In the genomic region with DNA sequence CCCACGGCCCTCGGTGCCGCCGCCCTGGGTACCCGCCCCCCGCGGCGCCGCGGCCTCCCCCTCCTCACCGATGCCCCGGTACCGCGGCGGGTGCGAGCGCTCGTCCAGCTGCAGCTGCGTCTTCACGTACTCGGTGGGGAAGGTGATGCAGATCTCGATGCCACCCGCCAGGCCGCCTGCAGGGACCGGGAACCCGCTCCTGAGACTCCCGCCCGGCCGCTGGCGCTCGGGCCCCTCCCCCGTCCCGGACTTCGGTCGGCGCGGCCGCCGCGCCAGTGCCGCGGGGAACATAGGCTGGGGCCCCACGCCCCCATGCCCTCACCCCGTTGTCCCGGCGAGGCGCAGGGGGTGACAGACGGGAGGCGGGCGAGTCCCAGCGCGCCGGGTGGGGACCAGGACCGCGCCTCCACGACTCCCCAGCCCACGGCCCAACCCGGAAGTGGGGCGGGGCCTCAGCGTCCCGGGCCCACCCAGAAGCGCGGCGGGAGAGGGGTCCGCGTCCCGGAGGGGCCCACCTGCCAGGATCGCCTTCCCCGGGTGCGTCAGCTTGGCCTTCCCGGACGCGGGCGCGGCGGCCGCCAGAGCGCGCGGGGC, we compare ENCODE assay signal across 8 cellular contexts. TPM values are rescaled to one million over a fixed set of nuclear protein-coding genes. Genes with fewer than 3 reads are reported as not detected.
DNase-seq lines count a peak whose midpoint lies in the region; ATAC-seq and TF ChIP-seq lines count a peak whose summit lies in the region.

No MANE protein-coding gene starts in this region.

- intact Hi-C loops in esophagus muscularis mucosa (cut with DNase I), result loop anchor here (5.0 kb wide), 2 partner anchors 36 to 254 kb away; a partner anchor contains a TSS
- intact Hi-C loops in uterus (cut with DNase I; ENCODE audit: low total_unique reads), result no loop called here

- no peak for TF ChIP-seq EP300 in esophagus muscularis mucosa (IDR thresholded peaks at IDR 0.05)

- H3K27ac ChIP-seq in KMS-11, result peak overlapping the region; percentile 45
- peak overlapping the region; percentile 90 to 97 (median 94) for H3K27ac ChIP-seq in esophagus muscularis mucosa (replicated peaks in 1 of 4)
- peak overlapping the region; percentile 82 to 94 for H3K27ac ChIP-seq in uterus

- H3K4me2 ChIP-seq in KMS-11, result peak overlapping the region; percentile 47; the same call in 1 of the 2 replicates

- H3K4me3 Mint-ChIP-seq in activated CD8-positive, alpha-beta T cell treated with anti-CD3 and anti-CD28 coated beads, Interleukin-2, amount 10 ng/mL, durations not matched to agents 7 days and 5 days, result peak overlapping the region; percentile 61
- peak overlapping the region in 5 of 10 donors; percentile 14 to 67 (median 49) for H3K4me3 Mint-ChIP-seq in naive thymus-derived CD8-positive, alpha-beta T cell

- no peaks in the 10 kb centered on the region for H3K36me3 ChIP-seq in KMS-11 (ENCODE audit: insufficient read depth)
- H3K36me3 ChIP-seq in esophagus muscularis mucosa, result peaks cover 0 to 12% (median under 1%) of the 10 kb centered on the region in 4 donors
- H3K36me3 ChIP-seq in uterus, result no peaks in the 10 kb centered on the region

- DNase-seq in GM10266 (ENCODE audit: extremely low spot score), result peak; percentile 82
- DNase-seq in activated CD8-positive, alpha-beta T cell treated with anti-CD3 and anti-CD28 coated beads, Interleukin-2, amount 10 ng/mL, durations not matched to agents 7 days and 5 days, result peak; percentile 61
- DNase-seq in esophagus muscularis mucosa (ENCODE audit: extremely low spot score), result no peak
- DNase-seq in naive thymus-derived CD8-positive, alpha-beta T cell, result peak; percentile 23 to 77 (median 60)
- DNase-seq in uterus, result peak in 1 of 2 donors; percentile 46
- DNase-seq in NCI-H226, result no peak

- CTCF ChIA-PET in activated CD8-positive, alpha-beta T cell treated with anti-CD3 and anti-CD28 coated beads, Interleukin-2, amount 10 ng/mL, durations not matched to agents 7 days and 5 days (lab: Charles Lee), result interaction anchor here (1.6 to 3.2 kb wide), 4 partner anchors 16 to 302 kb away, joined by 5 to 14 read pairs (median 12); a partner anchor contains a TSS

- WGBS in esophagus muscularis mucosa, result no CpG with 5 or more reads among the region's 80 CpGs

- no peaks in the 10 kb centered on the region for H4K20me1 ChIP-seq in KMS-11 (ENCODE audit: insufficient read depth)

- peak overlapping the region; percentile 62; the same call in 1 of the 2 replicates for H3K9ac ChIP-seq in KMS-11

- H3K4me3 ChIP-seq in KMS-11 (IDR thresholded peaks at IDR 0.05; ENCODE audit: insufficient read depth, low read depth, low read length) (no peak overlapping the region), esophagus muscularis mucosa (peak overlapping the region; percentile 83 to 98 (median 92)), uterus (peak overlapping the region; percentile 44 to 80)

- H2AFZ ChIP-seq in KMS-11 (ENCODE audit: low read depth), result peak overlapping the region; percentile 34; the same call in 1 of the 2 replicates

- H3K4me1 Mint-ChIP-seq in activated CD8-positive, alpha-beta T cell treated with anti-CD3 and anti-CD28 coated beads, Interleukin-2, amount 10 ng/mL, durations not matched to agents 7 days and 5 days (ENCODE audit: low read depth), result peaks cover 47% of the 10 kb centered on the region
- peaks cover 6 to 40% (median 34%) of the 10 kb centered on the region in 4 donors for H3K4me1 Mint-ChIP-seq in naive thymus-derived CD8-positive, alpha-beta T cell

- TF ChIP-seq POLR2A in esophagus muscularis mucosa (IDR thresholded peaks at IDR 0.05; ENCODE audit: low read depth) (no peak), uterus (IDR thresholded peaks at IDR 0.05) (no peak)

- H3K27me3 Mint-ChIP-seq in activated CD8-positive, alpha-beta T cell treated with anti-CD3 and anti-CD28 coated beads, Interleukin-2, amount 10 ng/mL, durations not matched to agents 7 days and 5 days (ENCODE audit: low read depth), result no peaks in the 10 kb centered on the region
- H3K27me3 Mint-ChIP-seq in naive thymus-derived CD8-positive, alpha-beta T cell, result no peaks in the 10 kb centered on the region

- H3K27me3 ChIP-seq in KMS-11 (ENCODE audit: insufficient read depth, low read depth) (no peaks in the 10 kb centered on the region), esophagus muscularis mucosa (no peaks in the 10 kb centered on the region), uterus (no peaks in the 10 kb centered on the region)

- H3K79me2 ChIP-seq in KMS-11 (ENCODE audit: insufficient read depth, low read depth), result peaks cover 7% of the 10 kb centered on the region; the same call in 1 of the 2 replicates

- POLR2A ChIA-PET in activated CD8-positive, alpha-beta T cell treated with anti-CD3 and anti-CD28 coated beads, Interleukin-2, amount 10 ng/mL, durations not matched to agents 7 days and 5 days (lab: Charles Lee), result interaction anchor here (1.4 to 1.8 kb wide), 2 partner anchors 34 to 301 kb away, joined by 4 to 5 read pairs; a partner anchor contains a TSS
- POLR2A ChIA-PET in naive thymus-derived CD8-positive, alpha-beta T cell (lab: Charles Lee), result interaction anchor here (0.9 to 2.7 kb wide), 6 partner anchors 9 to 270 kb away, joined by 3 to 14 read pairs (median 6); a partner anchor contains a TSS

- H3K4me1 ChIP-seq in KMS-11 (ENCODE audit: low read depth, poor library complexity, severe bottlenecking), result peaks cover 19% of the 10 kb centered on the region
- peaks cover 37 to 60% (median 56%) of the 10 kb centered on the region in 4 donors for H3K4me1 ChIP-seq in esophagus muscularis mucosa
- H3K4me1 ChIP-seq in uterus, result peaks cover 0 to 18% of the 10 kb centered on the region in 2 donors

- no peak overlapping the region for H3K27ac Mint-ChIP-seq in activated CD8-positive, alpha-beta T cell treated with anti-CD3 and anti-CD28 coated beads, Interleukin-2, amount 10 ng/mL, durations not matched to agents 7 days and 5 days
- H3K27ac Mint-ChIP-seq in naive thymus-derived CD8-positive, alpha-beta T cell, result no peak overlapping the region

- no peaks in the 10 kb centered on the region for H3K9me3 Mint-ChIP-seq in activated CD8-positive, alpha-beta T cell treated with anti-CD3 and anti-CD28 coated beads, Interleukin-2, amount 10 ng/mL, durations not matched to agents 7 days and 5 days (ENCODE audit: insufficient read depth)
- no peaks in the 10 kb centered on the region for H3K9me3 Mint-ChIP-seq in naive thymus-derived CD8-positive, alpha-beta T cell

- no peaks in the 10 kb centered on the region for H3K36me3 Mint-ChIP-seq in activated CD8-positive, alpha-beta T cell treated with anti-CD3 and anti-CD28 coated beads, Interleukin-2, amount 10 ng/mL, durations not matched to agents 7 days and 5 days (ENCODE audit: low read depth)
- H3K36me3 Mint-ChIP-seq in naive thymus-derived CD8-positive, alpha-beta T cell, result no peaks in the 10 kb centered on the region

- no peaks in the 10 kb centered on the region for H3K9me3 ChIP-seq in esophagus muscularis mucosa
- no peaks in the 10 kb centered on the region for H3K9me3 ChIP-seq in uterus

- ATAC-seq in GM21717 (IDR thresholded peaks at IDR 0.05; ENCODE audit: unreplicated experiment), result peak; percentile 25
- peak; percentile 63 for ATAC-seq in activated CD8-positive, alpha-beta T cell treated with anti-CD3 and anti-CD28 coated beads, Interleukin-2, amount 10 ng/mL, durations not matched to agents 7 days and 5 days
- ATAC-seq in naive thymus-derived CD8-positive, alpha-beta T cell, result peak; percentile 71 to 73

- TF ChIP-seq CTCF in GM10266 (IDR thresholded peaks at IDR 0.05; ENCODE audit: control insufficient read depth, insufficient read depth, low read depth, missing control alignments) (peak; percentile 4), KMS-11 (conservative IDR thresholded peaks at IDR 0.05; ENCODE audit: low read depth, low read length) (no peak), esophagus muscularis mucosa (IDR thresholded peaks at IDR 0.05) (no peak), uterus (IDR thresholded peaks at IDR 0.05) (no peak)

RNA-seq across cellular contexts. Expression of a gene that starts 0.4 kb away (rescaled TPM):
- total RNA-seq in activated CD8-positive, alpha-beta T cell treated with anti-CD3 and anti-CD28 coated beads, Interleukin-2, amount 10 ng/mL, durations not matched to agents 7 days and 5 days, result 10 to 100 TPM; 69.1 to 73.0 TPM
- total RNA-seq in esophagus muscularis mucosa (10 to 100 TPM; 57.3 to 88.9 (median 71.8) TPM), uterus (10 to 100 TPM in 3 of 4 donors, 1 to 10 TPM in 1; 4.7 to 42.7 (median 27.3) TPM)
- total RNA-seq in naive thymus-derived CD8-positive, alpha-beta T cell, result 10 to 100 TPM; 32.1 to 36.3 TPM
- polyA plus RNA-seq in naive thymus-derived CD8-positive, alpha-beta T cell, result 10 to 100 TPM; 34.7 to 57.5 (median 41.7) TPM

RNA-seq across cellular contexts. Expression of a gene that starts 28.1 kb away (rescaled TPM):
- not detected for total RNA-seq in activated CD8-positive, alpha-beta T cell treated with anti-CD3 and anti-CD28 coated beads, Interleukin-2, amount 10 ng/mL, durations not matched to agents 7 days and 5 days
- not detected for total RNA-seq in esophagus muscularis mucosa
- total RNA-seq in naive thymus-derived CD8-positive, alpha-beta T cell, result not detected
- polyA plus RNA-seq in naive thymus-derived CD8-positive, alpha-beta T cell, result not detected
- not detected for total RNA-seq in uterus

RNA-seq across cellular contexts. Expression of a gene that starts 33.7 kb away (rescaled TPM):
- total RNA-seq in activated CD8-positive, alpha-beta T cell treated with anti-CD3 and anti-CD28 coated beads, Interleukin-2, amount 10 ng/mL, durations not matched to agents 7 days and 5 days, result 10 to 100 TPM; 18.8 to 19.6 TPM
- total RNA-seq in esophagus muscularis mucosa (10 to 100 TPM; 11.2 to 21.9 (median 19.9) TPM), uterus (10 to 100 TPM in 3 of 4 donors, 1 to 10 TPM in 1; 7.4 to 14.6 (median 12.3) TPM)
- 10 to 100 TPM; 20.1 to 20.7 TPM for total RNA-seq in naive thymus-derived CD8-positive, alpha-beta T cell
- 10 to 100 TPM in 1 of 3 donors, 1 to 10 TPM in 2; 4.5 to 11.2 (median 6.9) TPM for polyA plus RNA-seq in naive thymus-derived CD8-positive, alpha-beta T cell

RNA-seq across cellular contexts. Expression of a gene that starts 47.1 kb away (rescaled TPM):
- total RNA-seq in activated CD8-positive, alpha-beta T cell treated with anti-CD3 and anti-CD28 coated beads, Interleukin-2, amount 10 ng/mL, durations not matched to agents 7 days and 5 days, result not detected
- total RNA-seq in esophagus muscularis mucosa (not detected), uterus (under 1 TPM in 1 of 4 donors, not detected in 3; 0.30 TPM)
- not detected for total RNA-seq in naive thymus-derived CD8-positive, alpha-beta T cell
- not detected for polyA plus RNA-seq in naive thymus-derived CD8-positive, alpha-beta T cell

RNA-seq across cellular contexts. Expression of a gene that starts 56.0 kb away (rescaled TPM):
- 10 to 100 TPM; 30.5 to 34.2 TPM for total RNA-seq in activated CD8-positive, alpha-beta T cell treated with anti-CD3 and anti-CD28 coated beads, Interleukin-2, amount 10 ng/mL, durations not matched to agents 7 days and 5 days
- 10 to 100 TPM; 45.7 to 79.6 (median 65.4) TPM for total RNA-seq in esophagus muscularis mucosa
- 10 to 100 TPM; 63.3 to 66.6 TPM for total RNA-seq in naive thymus-derived CD8-positive, alpha-beta T cell
- 10 to 100 TPM; 29.5 to 61.8 (median 37.8) TPM for polyA plus RNA-seq in naive thymus-derived CD8-positive, alpha-beta T cell
- total RNA-seq in uterus, result 10 to 100 TPM; 18.2 to 88.9 (median 47.6) TPM

Comparison
In these comparisons a context has a peak if more than half of its experiments do, and no peak if none do; other contexts are left out.
1. DNase-seq: peak in GM10266 (single experiment), activated CD8-positive, alpha-beta T cell treated with anti-CD3 and anti-CD28 coated beads, Interleukin-2, amount 10 ng/mL, durations not matched to agents 7 days and 5 days (single experiment) and naive thymus-derived CD8-positive, alpha-beta T cell (10 of 10); none in esophagus muscularis mucosa (single experiment) and NCI-H226 (single experiment).
2. Peak in every context shown above with its lines, with median percentiles within 50 percentile points of each other: ATAC-seq and H3K27ac ChIP-seq.